ENCODE assay signal across 8 cellular contexts in the genomic region with DNA sequence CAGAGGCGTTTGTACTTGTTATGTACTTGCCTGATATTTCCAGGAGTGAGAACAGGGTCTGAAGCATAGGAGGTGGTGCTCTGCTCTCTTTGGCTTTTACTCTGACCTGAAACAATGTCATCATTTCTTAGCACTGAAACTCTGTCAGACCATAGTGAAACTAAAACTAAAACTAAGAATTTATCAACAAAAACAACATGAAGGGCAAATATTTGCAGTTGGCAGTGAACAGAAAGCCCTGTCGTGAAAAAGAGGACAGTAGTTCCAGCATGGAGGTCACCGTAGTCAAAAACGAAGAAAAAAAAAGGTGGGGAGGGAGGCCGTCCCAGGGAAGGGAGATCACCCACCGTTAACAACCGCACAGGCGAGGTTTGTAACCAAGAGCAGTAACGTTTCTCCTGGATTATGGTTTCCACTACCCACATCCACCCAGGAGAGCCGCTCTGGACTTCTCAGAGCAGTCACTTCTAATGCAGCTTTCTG.
A peak's percentile ranks its signal among the peaks of the same experiment; 100 is the strongest.
DNase-seq lines count a peak whose midpoint lies in the region; ATAC-seq, FAIRE-seq and TF ChIP-seq lines count a peak whose summit lies in the region.

No MANE protein-coding gene starts in this region.

- H4K20me1 ChIP-seq in DND-41 (ENCODE audit: insufficient read depth, low read length): no peaks in the 10 kb centered on the region
- no peaks in the 10 kb centered on the region for H4K20me1 ChIP-seq in Loucy (ENCODE audit: insufficient read depth, low read length, poor library complexity, severe bottlenecking)

- no peaks in the 10 kb centered on the region for H3F3A ChIP-seq in Loucy (ENCODE audit: low read depth)

- H3K9me3 ChIP-seq in DND-41 (ENCODE audit: insufficient read depth, low read length, severe bottlenecking) (no peaks in the 10 kb centered on the region), Loucy (ENCODE audit: insufficient read depth, low read depth, low read length) (no peaks in the 10 kb centered on the region), gastrocnemius medialis (no peaks in the 10 kb centered on the region)

- H3K9me2 ChIP-seq in Loucy (replicated peaks; ENCODE audit: low read depth, low read length): no peaks in the 10 kb centered on the region

- H3K4me2 ChIP-seq in DND-41 (ENCODE audit: insufficient read depth, low read length) (peak overlapping the region; percentile 52; the same call in 1 of the 2 replicates), Loucy (ENCODE audit: low read depth, low read length, poor library complexity, severe bottlenecking) (peak overlapping the region; percentile 16)

- H3K4me1 ChIP-seq in DND-41 (ENCODE audit: insufficient read depth, low read length): no peaks in the 10 kb centered on the region
- H3K4me1 ChIP-seq in Loucy (ENCODE audit: insufficient read depth, low read length, poor library complexity, severe bottlenecking): no peaks in the 10 kb centered on the region
- peaks cover 16 to 29% of the 10 kb centered on the region in 2 donors for H3K4me1 ChIP-seq in gastrocnemius medialis

- H3K9ac ChIP-seq in DND-41 (ENCODE audit: low read depth, low read length) (no peak overlapping the region), Loucy (ENCODE audit: low read depth, low read length, poor library complexity, severe bottlenecking) (no peak overlapping the region)

- H3K36me3 ChIP-seq in DND-41 (ENCODE audit: insufficient read depth, low read length) (no peaks in the 10 kb centered on the region), Loucy (ENCODE audit: insufficient read depth, low read length) (no peaks in the 10 kb centered on the region), gastrocnemius medialis (no peaks in the 10 kb centered on the region)

- intact Hi-C loops in gastrocnemius medialis (cut with DNase I; ENCODE audit: low total_unique reads): loop anchor here (5.0 to 10.0 kb wide), 3 partner anchors 35 to 912 kb away; a partner anchor contains a TSS

- peak overlapping the region; percentile 43; the same call in 1 of the 2 replicates for H2AFZ ChIP-seq in DND-41 (ENCODE audit: low read depth, low read length)
- H2AFZ ChIP-seq in Loucy (ENCODE audit: low read length): peak overlapping the region; percentile 46; the same call in 1 of the 2 replicates

- no peak for FAIRE-seq in urothelium cell line (lab: Jason Lieb, UNC)

- H3K27me3 ChIP-seq in DND-41 (ENCODE audit: insufficient read depth, low read length, poor library complexity) (peaks cover 3% of the 10 kb centered on the region), Loucy (ENCODE audit: insufficient read depth, low read length, poor library complexity, severe bottlenecking) (no peaks in the 10 kb centered on the region), gastrocnemius medialis (no peaks in the 10 kb centered on the region)

- in situ Hi-C loops in gastrocnemius medialis (cut with MboI; ENCODE audit: low sequenced_read_pairs in 4 of 4): no loop called here

- TF ChIP-seq POLR2A in gastrocnemius medialis (IDR thresholded peaks at IDR 0.05): no peak

- TF ChIP-seq CTCF in DND-41 (IDR thresholded peaks at IDR 0.05; ENCODE audit: borderline replicate concordance, extremely low read depth, low read length, poor library complexity, severe bottlenecking): no peak
- TF ChIP-seq CTCF in Loucy (conservative IDR thresholded peaks at IDR 0.05; ENCODE audit: low read length): no peak
- no peak for TF ChIP-seq CTCF in fibroblast of the aortic adventitia (IDR thresholded peaks at IDR 0.05; ENCODE audit: insufficient read depth, low read length)
- TF ChIP-seq CTCF in gastrocnemius medialis (IDR thresholded peaks at IDR 0.05 in 4 of 5, conservative IDR thresholded peaks at IDR 0.05 in 1 of 5): no peak

- H3K27ac ChIP-seq in DND-41 (ENCODE audit: low read length) (no peak overlapping the region), gastrocnemius medialis (peak overlapping the region; percentile 86 to 90 (median 88))

- H3K79me2 ChIP-seq in DND-41 (ENCODE audit: insufficient read depth, low read length) (no peaks in the 10 kb centered on the region), Loucy (ENCODE audit: insufficient read depth, low read length) (no peaks in the 10 kb centered on the region)

- ATAC-seq in DND-41 (ENCODE audit: insufficient read depth, low read depth) (peak; percentile 78), GM21717 (IDR thresholded peaks at IDR 0.05; ENCODE audit: unreplicated experiment) (peak; percentile 97), gastrocnemius medialis (peak; percentile 48 to 49)

- DNase-seq in DND-41 (peak; percentile 30), fibroblast of the aortic adventitia (ENCODE audit: low read depth) (peak; percentile 50), gastrocnemius medialis (peak in 1 of 2 donors; percentile 24), NCI-H2196 (lab: John Stamatoyannopoulos, UW; ENCODE audit: unreplicated experiment) (no peak), urothelium cell line (ENCODE audit: low spot score) (no peak)
- no peak for DNase-seq in stimulated activated CD4-positive, alpha-beta T cell treated with anti-CD3 and anti-CD28 coated beads, Interleukin-1b, Interleukin-23, amount 100 ng/mL, for 48 hours

- H3K4me3 ChIP-seq in DND-41 (ENCODE audit: low read depth in 1 of 2, low read length in 2 of 2): peak overlapping the region in 1 of 2 experiments; percentile 22; a peak in 1 of 4 replicates
- no peak overlapping the region for H3K4me3 ChIP-seq in Loucy (ENCODE audit: low read length, poor library complexity, severe bottlenecking)
- H3K4me3 ChIP-seq in fibroblast of the aortic adventitia (ENCODE audit: low read depth, low read length): peak overlapping the region; percentile 57
- H3K4me3 ChIP-seq in gastrocnemius medialis: peak overlapping the region; percentile 56 to 62 (median 58)

Comparison
In these comparisons a context has a peak if more than half of its experiments do, and no peak if none do; other contexts are left out.
1. DNase-seq: peak in DND-41 (single experiment) and fibroblast of the aortic adventitia (single experiment); none in stimulated activated CD4-positive, alpha-beta T cell treated with anti-CD3 and anti-CD28 coated beads, Interleukin-1b, Interleukin-23, amount 100 ng/mL, for 48 hours (single experiment), NCI-H2196 (single experiment) and urothelium cell line (single experiment).
2. Peak in every context shown above with its lines, with median percentiles within 50 percentile points of each other: ATAC-seq.